ENCODE assay signal across 12 cellular contexts in genomic region chr10:24887855-24888231, GRCh38.
DNase-seq lines count a peak whose midpoint lies in the region; ATAC-seq and TF ChIP-seq lines count a peak whose summit lies in the region.
"Had no signal": no experiment of that assay in that cellular context is flagged by ENCODE, and none has a peak within 500 bp of the region (broad histone marks: within the 10 kb centered on the region; RNA-seq: fewer than 3 reads in every experiment).

No MANE protein-coding gene starts in this region.

- peaks cover 8% of the 10 kb centered on the region for H3K36me3 Mint-ChIP-seq in activated T-helper 1 cell treated with anti-CD3 and anti-CD28 coated beads, Interleukin-12 subunit alpha, Interleukin-12 subunit beta, Interleukin-2, Interleukin-4 antibody, amounts not matched to agents 30 ng/mL and 10 ng/mL and 1 ng/mL, durations not matched to agents 14 hours and 24 hours and 36 hours (ENCODE audit: low read depth)

- H3K79me2 ChIP-seq in DND-41 (ENCODE audit: insufficient read depth, low read length), result no peaks in the 10 kb centered on the region

- H2AFZ ChIP-seq in DND-41 (ENCODE audit: low read depth, low read length), result peak overlapping the region; percentile 83

- DNase-seq in DND-41 (no peak), NCI-H2107 (lab: John Stamatoyannopoulos, UW) (no peak), NCI-H748 (lab: John Stamatoyannopoulos, UW; ENCODE audit: unreplicated experiment) (no peak)
- no peak for DNase-seq in activated T-helper 1 cell treated with anti-CD3 and anti-CD28 coated beads, Interleukin-12 subunit alpha, Interleukin-12 subunit beta, Interleukin-2, Interleukin-4 antibody, amounts not matched to agents 30 ng/mL and 10 ng/mL and 1 ng/mL, durations not matched to agents 14 hours and 24 hours and 36 hours (ENCODE audit: low spot score)
- no peak for DNase-seq in effector CD4-positive, alpha-beta T cell
- DNase-seq in stimulated activated naive CD4-positive, alpha-beta T cell treated with Interleukin-2 at 50 U/mL for 16 hours (lab: John Stamatoyannopoulos, UW), result no peak
- DNase-seq: dorsolateral prefrontal cortex, NCI-H2171, SW 1271, tibial artery had no signal

- no peaks in the 10 kb centered on the region for H4K20me1 ChIP-seq in DND-41 (ENCODE audit: insufficient read depth, low read length)

- peak overlapping the region; percentile 69 for H3K27ac Mint-ChIP-seq in activated T-helper 1 cell treated with anti-CD3 and anti-CD28 coated beads, Interleukin-12 subunit alpha, Interleukin-12 subunit beta, Interleukin-2, Interleukin-4 antibody, amounts not matched to agents 30 ng/mL and 10 ng/mL and 1 ng/mL, durations not matched to agents 14 hours and 24 hours and 36 hours

- ATAC-seq in DND-41 (ENCODE audit: insufficient read depth, low read depth), result peak; percentile 36
- ATAC-seq in GM19452 (IDR thresholded peaks at IDR 0.05; ENCODE audit: unreplicated experiment), result peak; percentile 35
- peak; percentile 31 for ATAC-seq in HG03064 (IDR thresholded peaks at IDR 0.05; ENCODE audit: low read depth, unreplicated experiment)

- peak overlapping the region; percentile 35; the same call in 1 of the 2 replicates for H3K9ac ChIP-seq in DND-41 (ENCODE audit: low read depth, low read length)

- H3K4me2 ChIP-seq in DND-41 (ENCODE audit: insufficient read depth, low read length), result peak overlapping the region; percentile 50

- no peaks in the 10 kb centered on the region for H3K27me3 Mint-ChIP-seq in activated T-helper 1 cell treated with anti-CD3 and anti-CD28 coated beads, Interleukin-12 subunit alpha, Interleukin-12 subunit beta, Interleukin-2, Interleukin-4 antibody, amounts not matched to agents 30 ng/mL and 10 ng/mL and 1 ng/mL, durations not matched to agents 14 hours and 24 hours and 36 hours (ENCODE audit: insufficient read depth)

- no peaks in the 10 kb centered on the region for H3K27me3 ChIP-seq in DND-41 (ENCODE audit: insufficient read depth, low read length, poor library complexity)
- H3K27me3 ChIP-seq: dorsolateral prefrontal cortex, tibial artery had no signal

- intact Hi-C loops in activated T-helper 1 cell treated with anti-CD3 and anti-CD28 coated beads, Interleukin-12 subunit alpha, Interleukin-12 subunit beta, Interleukin-2, Interleukin-4 antibody, amounts not matched to agents 30 ng/mL and 10 ng/mL and 1 ng/mL, durations not matched to agents 14 hours and 24 hours and 36 hours (cut with micrococcal nuclease), result loop anchor here (1.0 to 10.0 kb wide), 3 partner anchors 33 to 243 kb away; partner anchors contain the start of genes ENKUR and THNSL1

- TF ChIP-seq CTCF in DND-41 (IDR thresholded peaks at IDR 0.05; ENCODE audit: borderline replicate concordance, extremely low read depth, low read length, poor library complexity, severe bottlenecking), result no peak

- no peaks in the 10 kb centered on the region for H3K9me3 ChIP-seq in DND-41 (ENCODE audit: insufficient read depth, low read length, severe bottlenecking)
- H3K9me3 ChIP-seq: tibial artery had no signal

- 0 out of 4 replicates have a peak overlapping the region, but pooled peaks of 1 of the 2 experiments have one; percentile 26 for H3K4me3 ChIP-seq in DND-41 (ENCODE audit: low read depth in 1 of 2, low read length in 2 of 2)
- H3K4me3 ChIP-seq: dorsolateral prefrontal cortex, tibial artery had no signal

- H3K4me1 Mint-ChIP-seq in activated T-helper 1 cell treated with anti-CD3 and anti-CD28 coated beads, Interleukin-12 subunit alpha, Interleukin-12 subunit beta, Interleukin-2, Interleukin-4 antibody, amounts not matched to agents 30 ng/mL and 10 ng/mL and 1 ng/mL, durations not matched to agents 14 hours and 24 hours and 36 hours (ENCODE audit: low read depth), result peaks cover 30% of the 10 kb centered on the region

- H3K9me3 Mint-ChIP-seq in activated T-helper 1 cell treated with anti-CD3 and anti-CD28 coated beads, Interleukin-12 subunit alpha, Interleukin-12 subunit beta, Interleukin-2, Interleukin-4 antibody, amounts not matched to agents 30 ng/mL and 10 ng/mL and 1 ng/mL, durations not matched to agents 14 hours and 24 hours and 36 hours, result peaks cover 12% of the 10 kb centered on the region

- H3K4me1 ChIP-seq in DND-41 (ENCODE audit: insufficient read depth, low read length), result peaks cover 17% of the 10 kb centered on the region

- peak overlapping the region; percentile 21 for H3K4me3 Mint-ChIP-seq in activated T-helper 1 cell treated with anti-CD3 and anti-CD28 coated beads, Interleukin-12 subunit alpha, Interleukin-12 subunit beta, Interleukin-2, Interleukin-4 antibody, amounts not matched to agents 30 ng/mL and 10 ng/mL and 1 ng/mL, durations not matched to agents 14 hours and 24 hours and 36 hours

- H3K27ac ChIP-seq in DND-41 (ENCODE audit: low read length), result peak overlapping the region; percentile 87
- H3K27ac ChIP-seq: dorsolateral prefrontal cortex, tibial artery had no signal

- no peaks in the 10 kb centered on the region for H3K36me3 ChIP-seq in DND-41 (ENCODE audit: insufficient read depth, low read length)
- H3K36me3 ChIP-seq: tibial artery had no signal
